29 cellular contexts compared by ENCODE assay signal in the genomic region with DNA sequence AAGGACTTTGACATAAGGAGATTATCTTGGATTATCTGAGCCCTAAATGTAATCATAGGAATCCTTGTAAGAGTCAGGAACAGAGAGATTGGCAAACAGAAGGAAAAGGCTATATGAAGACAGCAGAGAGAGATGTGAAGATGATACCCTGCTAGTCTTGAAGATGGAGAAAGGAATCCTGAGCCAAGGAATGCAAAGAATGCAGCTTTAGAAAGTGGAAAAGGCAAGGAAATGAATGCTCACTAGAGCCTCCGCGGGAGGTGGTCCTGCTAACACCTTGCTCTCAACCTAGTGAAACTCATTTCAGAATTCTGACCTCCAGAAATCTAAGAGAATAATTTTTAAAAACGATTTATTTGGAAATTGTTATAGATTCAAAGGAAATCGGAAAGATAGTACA.
A peak's percentile ranks its signal among the peaks of the same experiment; 100 is the strongest.
DNase-seq lines count a peak whose midpoint lies in the region; ATAC-seq and TF ChIP-seq lines count a peak whose summit lies in the region.
"Had no signal": no experiment of that assay in that cellular context is flagged by ENCODE, and none has a peak within 500 bp of the region (broad histone marks: within the 10 kb centered on the region; RNA-seq: fewer than 3 reads in every experiment).

No MANE protein-coding gene starts in this region.

- POLR2A ChIA-PET in WTC11 (lab: Charles Lee) = no interaction called here

- H3K27ac ChIP-seq in iPS DF 6.9 (ENCODE audit: low read length) (no peak overlapping the region), brain microvascular endothelial cell (no peak overlapping the region)
- H3K27ac ChIP-seq: 22Rv1, PC-9, SJSA1 had no signal

- H3K4me3 ChIP-seq in iPS DF 6.9 (ENCODE audit: low read length) (no peak overlapping the region), brain microvascular endothelial cell (ENCODE audit: low read depth, low read length) (no peak overlapping the region)
- H3K4me3 ChIP-seq: PC-9, SJSA1 had no signal

- peaks cover 47% of the 10 kb centered on the region for H3K36me3 Mint-ChIP-seq in WTC11
- H3K36me3 Mint-ChIP-seq: CD14-positive monocyte; CD8-positive, alpha-beta memory T cell had no signal

- no peak for TF ChIP-seq POLR2A in GM18505 (IDR thresholded peaks at IDR 0.05; ENCODE audit: borderline replicate concordance, extremely low read depth, insufficient read depth, insufficient read length)

- WGBS in iPS DF 6.9 (ENCODE audit: insufficient coverage, insufficient read length) = no CpG with 5 or more reads among the region's 4 CpGs

- no peak for TF ChIP-seq CTCF in WTC11 (IDR thresholded peaks at IDR 0.05)
- TF ChIP-seq CTCF in brain microvascular endothelial cell (IDR thresholded peaks at IDR 0.05; ENCODE audit: low read depth, low read length, missing control alignments) = no peak

- H3K9me3 ChIP-seq in iPS DF 6.9 (ENCODE audit: control insufficient read depth, insufficient read depth, low read length) = no peaks in the 10 kb centered on the region; the same call in 1 of the 2 replicates
- H3K9me3 ChIP-seq: BE2C had no signal

- DNase-seq in NCI-H82 (lab: John Stamatoyannopoulos, UW) (peak; percentile 26), NCI-H82 treated with DMSO at 0.1 percent for 48 hours (lab: John Stamatoyannopoulos, UW; ENCODE audit: unreplicated experiment) (no peak), WTC11 (ENCODE audit: low spot score) (peak; percentile 54), iPS DF 6.9 (ENCODE audit: low read depth, low spot score) (peak; percentile 72), brain microvascular endothelial cell (no peak), NCI-H2107 treated with DMSO at 0.1 percent for 48 hours (lab: John Stamatoyannopoulos, UW; ENCODE audit: unreplicated experiment) (no peak), T-helper 9 cell (no peak)
- DNase-seq: ACHN; BE2C; Calu3; CD8-positive, alpha-beta memory T cell; DMS153; DND-41; HCEC 1CT; NCI-H1048; NCI-H1417; NCI-H1694; NCI-H2029 treated with DMSO at 0.1 percent for 48 hours; NCI-H2171; NCI-H345; NCI-H510A treated with DMSO at 0.1 percent for 48 hours; NK-92 treated with Interleukin-12 subunit alpha and Interleukin-12 subunit beta, amount 100 ng/mL, for 24 hours; PC-9 had no signal

- no peaks in the 10 kb centered on the region for H3K4me1 ChIP-seq in iPS DF 6.9 (ENCODE audit: control insufficient read depth, insufficient read depth, low read length)
- H3K4me1 ChIP-seq: BE2C had no signal

- ATAC-seq in WTC11 (peak; percentile 98), GM18505 (IDR thresholded peaks at IDR 0.05; ENCODE audit: unreplicated experiment) (no peak)
- ATAC-seq: Right ventricle myocardium inferior had no signal

- no peaks in the 10 kb centered on the region for H3K27me3 ChIP-seq in iPS DF 6.9 (ENCODE audit: control insufficient read depth, insufficient read depth, low read length)
- H3K27me3 ChIP-seq in brain microvascular endothelial cell (replicated peaks) = no peaks in the 10 kb centered on the region
- H3K27me3 ChIP-seq: BE2C, SJSA1 had no signal

- no peaks in the 10 kb centered on the region for H3K36me3 ChIP-seq in iPS DF 6.9 (ENCODE audit: control insufficient read depth, insufficient read depth, low read length)
- no peaks in the 10 kb centered on the region for H3K36me3 ChIP-seq in brain microvascular endothelial cell (replicated peaks)
- H3K36me3 ChIP-seq: BE2C, SJSA1 had no signal

- in situ Hi-C loops in brain microvascular endothelial cell (cut with HindIII; ENCODE audit: low pct_ligation_motif_present, low sequenced_read_pairs) = no loop called here

- no peak overlapping the region for H3K4me3 Mint-ChIP-seq in WTC11
- H3K4me3 Mint-ChIP-seq: CD14-positive monocyte; CD8-positive, alpha-beta memory T cell; IgD-negative memory B cell had no signal

- CTCF ChIA-PET in WTC11 (lab: Charles Lee) = no interaction called here

- peak overlapping the region; percentile 43; the same call in 1 of the 2 replicates for H3K27ac Mint-ChIP-seq in WTC11
- H3K27ac Mint-ChIP-seq: CD8-positive, alpha-beta memory T cell had no signal

- H3K27me3 Mint-ChIP-seq in WTC11 (ENCODE audit: low read depth) = no peaks in the 10 kb centered on the region

- peaks cover 65% of the 10 kb centered on the region for H3K9me3 Mint-ChIP-seq in WTC11

- peaks cover 18% of the 10 kb centered on the region for H3K4me1 Mint-ChIP-seq in WTC11
- H3K4me1 Mint-ChIP-seq: CD14-positive monocyte; CD8-positive, alpha-beta memory T cell; IgD-negative memory B cell had no signal

TF ChIP-seq in WTC11, 78 proteins besides CTCF, POLR2A, EP300 and RAD21:
- TF ChIP-seq, protein P1, sequence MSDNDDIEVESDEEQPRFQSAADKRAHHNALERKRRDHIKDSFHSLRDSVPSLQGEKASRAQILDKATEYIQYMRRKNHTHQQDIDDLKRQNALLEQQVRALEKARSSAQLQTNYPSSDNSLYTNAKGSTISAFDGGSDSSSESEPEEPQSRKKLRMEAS (CRISPR knock-in tag; IDR thresholded peaks at IDR 0.05) = no peak
- TF ChIP-seq TEAD1 (CRISPR knock-in tag; IDR thresholded peaks at IDR 0.05) (peak; percentile 95; the same call in 1 of the 2 replicates), TEAD4 (CRISPR knock-in tag; IDR thresholded peaks at IDR 0.05) (peak; percentile 62; the same call in 1 of the 2 replicates)
TF ChIP-seq in WTC11: peak in this region for 2.

Comparison
In these comparisons a context has a peak if more than half of its experiments do, and no peak if none do; other contexts are left out.
1. DNase-seq: peak in NCI-H82 (single experiment), WTC11 (single experiment) and iPS DF 6.9 (single experiment); none in NCI-H82 treated with DMSO at 0.1 percent for 48 hours (single experiment), brain microvascular endothelial cell (single experiment), NCI-H2107 treated with DMSO at 0.1 percent for 48 hours (single experiment) and T-helper 9 cell (single experiment).